Comparison of ENCODE assay signal across 8 cellular contexts in the genomic region with DNA sequence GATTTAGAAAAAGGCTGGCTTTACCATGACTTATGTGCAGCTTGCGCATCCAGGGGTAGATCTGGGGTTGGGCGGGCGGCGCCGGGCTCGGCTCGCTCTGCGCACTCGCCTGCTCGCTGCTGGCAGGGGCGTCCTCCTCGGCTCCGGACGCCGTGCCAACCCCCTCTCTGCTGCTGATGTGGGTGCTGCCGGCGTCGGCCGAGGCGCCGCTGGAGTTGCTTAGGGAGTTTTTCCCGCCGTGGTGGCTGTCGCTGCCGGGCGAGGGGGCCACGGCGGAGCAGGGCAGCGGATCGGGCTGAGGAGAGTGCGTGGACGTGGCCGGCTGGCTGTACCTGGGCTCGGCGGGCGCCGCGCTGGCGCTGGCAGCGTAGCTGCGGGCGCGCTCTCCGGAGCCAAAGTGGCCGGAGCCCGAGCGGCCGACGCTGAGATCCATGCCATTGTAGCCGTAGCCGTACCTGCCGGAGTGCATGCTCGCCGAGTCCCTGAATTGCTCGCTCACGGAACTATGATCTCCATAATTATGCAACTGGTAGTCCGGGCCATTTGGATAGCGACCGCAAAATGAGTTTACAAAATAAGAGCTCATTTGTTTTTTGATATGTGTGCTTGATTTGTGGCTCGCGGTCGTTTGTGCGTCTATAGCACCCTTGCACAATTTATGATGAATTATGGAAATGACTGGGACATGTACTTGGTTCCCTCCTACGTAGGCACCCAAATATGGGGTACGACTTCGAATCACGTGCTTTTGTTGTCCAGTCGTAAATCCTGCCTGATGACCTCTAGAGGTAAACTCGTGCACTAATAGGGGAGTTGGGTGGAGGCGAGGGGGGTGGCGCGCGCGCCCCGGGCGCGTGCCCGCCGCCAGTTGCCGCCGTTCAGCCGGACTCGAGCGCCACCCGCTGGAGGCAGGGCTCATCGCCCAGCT. TPM values are rescaled to one million over a fixed set of nuclear protein-coding genes. Genes with fewer than 3 reads are reported as not detected.
A peak's percentile ranks its signal among the peaks of the same experiment; 100 is the strongest.
DNase-seq lines count a peak whose midpoint lies in the region; TF ChIP-seq lines count a peak whose summit lies in the region.

HOXA5 (minus strand) TSS at position 660 of the 928 bp plus-strand sequence; CDS start at position 586, 74 bp downstream.

- H2AFZ ChIP-seq in Karpas-422 (ENCODE audit: low read length) = no peak within 1 kb of the TSS

- intact Hi-C loops in uterus (cut with DNase I; ENCODE audit: low total_unique reads) = loop anchor here (10.0 kb wide), 1 partner anchor 48 kb away; the partner anchor contains the start of gene HOXA1

- H3K4me2 ChIP-seq in Karpas-422 (ENCODE audit: low read depth, low read length, poor library complexity, severe bottlenecking) = no peak within 1 kb of the TSS

- peak; percentile 76 for DNase-seq in NCI-H2227 (lab: John Stamatoyannopoulos, UW; ENCODE audit: unreplicated experiment)
- no peak for DNase-seq in mesenteric fat pad (ENCODE audit: low spot score)
- DNase-seq in uterus = peak; percentile 71 to 73
- DNase-seq in Karpas-422 = no peak
- no peak for DNase-seq in NCI-H2107 treated with DMSO at 0.1 percent for 48 hours (lab: John Stamatoyannopoulos, UW; ENCODE audit: unreplicated experiment)
- DNase-seq in stimulated activated naive CD4-positive, alpha-beta T cell treated with Interleukin-2 at 50 U/mL for 16 hours (lab: John Stamatoyannopoulos, UW) = no peak

- H3K9ac ChIP-seq in ES-I3 (ENCODE audit: low read depth, low read length) (peak within 1 kb of the TSS; percentile 57; the same call in 1 of the 2 replicates), duodenal mucosa (ENCODE audit: low read depth in 1 of 2, low read length in 2 of 2) (peak within 1 kb of the TSS; percentile 70 to 74), Karpas-422 (ENCODE audit: low read length) (no peak within 1 kb of the TSS)

- TF ChIP-seq CTCF in uterus (IDR thresholded peaks at IDR 0.05) = peak in 3 of 4 experiments; percentile 57 to 86 (median 58)

- H3K9me2 ChIP-seq in Karpas-422 (replicated peaks; ENCODE audit: insufficient read depth, low read length) = no peaks in the 10 kb centered on the region

- H3K4me3 ChIP-seq in duodenal mucosa (ENCODE audit: low read depth in 1 of 2, low read length in 2 of 2) (peak within 1 kb of the TSS; percentile 71 to 75), uterus (peak within 1 kb of the TSS in 1 of 2 donors; percentile 13), Karpas-422 (ENCODE audit: low read length) (no peak within 1 kb of the TSS)

- TF ChIP-seq POLR2A in uterus (IDR thresholded peaks at IDR 0.05) = peak; percentile 27 to 30

- H3K79me2 ChIP-seq in Karpas-422 (ENCODE audit: low read length) = peaks cover 14% of the 10 kb centered on the region

- H3K27me3 ChIP-seq in duodenal mucosa (ENCODE audit: control insufficient read depth in 1 of 2, insufficient read depth in 2 of 2, low read length in 2 of 2) (peaks cover 65 to 67% of the 10 kb centered on the region in 2 donors), uterus (no peaks in the 10 kb centered on the region), Karpas-422 (ENCODE audit: low read length) (no peaks in the 10 kb centered on the region)

- H3K4me1 ChIP-seq in ES-I3 (ENCODE audit: insufficient read depth, low read length) (0 out of 2 replicates have a peak, but pooled peaks cover 4% of the 10 kb centered on the region), duodenal mucosa (ENCODE audit: control insufficient read depth in 1 of 2, insufficient read depth in 2 of 2, low read length in 2 of 2) (peaks cover 9 to 24% of the 10 kb centered on the region in 2 donors), uterus (no peaks in the 10 kb centered on the region), Karpas-422 (ENCODE audit: low read length) (peaks cover 4% of the 10 kb centered on the region)

- H3K27ac ChIP-seq in duodenal mucosa (ENCODE audit: low read depth, low read length) = peak within 1 kb of the TSS; percentile 78
- peak within 1 kb of the TSS in 1 of 2 donors; percentile 69 for H3K27ac ChIP-seq in uterus
- H3K27ac ChIP-seq in Karpas-422 (ENCODE audit: low read length) = no peak within 1 kb of the TSS

- no peaks in the 10 kb centered on the region for H3K36me3 ChIP-seq in ES-I3 (ENCODE audit: insufficient read depth, low read length)
- no peaks in the 10 kb centered on the region for H3K36me3 ChIP-seq in duodenal mucosa (ENCODE audit: control insufficient read depth in 1 of 2, insufficient read depth in 2 of 2, low read length in 2 of 2)
- no peaks in the 10 kb centered on the region for H3K36me3 ChIP-seq in uterus
- H3K36me3 ChIP-seq in Karpas-422 (ENCODE audit: insufficient read depth, low read length) = peaks cover 13% of the 10 kb centered on the region; the same call in 1 of the 2 replicates

- no peaks in the 10 kb centered on the region for H4K20me1 ChIP-seq in Karpas-422 (ENCODE audit: insufficient read depth, low read depth, low read length)

- no peaks in the 10 kb centered on the region for H3K9me3 ChIP-seq in ES-I3 (ENCODE audit: control insufficient read depth, insufficient read depth, low read length)
- no peaks in the 10 kb centered on the region for H3K9me3 ChIP-seq in duodenal mucosa (ENCODE audit: control insufficient read depth in 1 of 2, low read length in 2 of 2)
- no peaks in the 10 kb centered on the region for H3K9me3 ChIP-seq in uterus
- no peaks in the 10 kb centered on the region for H3K9me3 ChIP-seq in Karpas-422 (ENCODE audit: low read length)

RNA-seq across cellular contexts. Expression of gene HOXA5, which starts in this region (rescaled TPM):
- total RNA-seq in mesenteric fat pad = 15.3 TPM
- total RNA-seq in uterus = 10 to 100 TPM; 10.7 to 61.0 (median 18.9) TPM
- 3.6 and 4.1 TPM in 2 replicates for total RNA-seq in Karpas-422 (2014; rRNA removed; shearing (Covaris generic); ENCODE audit: low replicate concordance)

Comparison
In these comparisons a context has a peak if more than half of its experiments do, and no peak if none do; other contexts are left out.
1. DNase-seq: peak in NCI-H2227 (single experiment) and uterus (2 of 2); none in mesenteric fat pad (single experiment), Karpas-422 (single experiment), NCI-H2107 treated with DMSO at 0.1 percent for 48 hours (single experiment) and stimulated activated naive CD4-positive, alpha-beta T cell treated with Interleukin-2 at 50 U/mL for 16 hours (single experiment).